In the genomic region with DNA sequence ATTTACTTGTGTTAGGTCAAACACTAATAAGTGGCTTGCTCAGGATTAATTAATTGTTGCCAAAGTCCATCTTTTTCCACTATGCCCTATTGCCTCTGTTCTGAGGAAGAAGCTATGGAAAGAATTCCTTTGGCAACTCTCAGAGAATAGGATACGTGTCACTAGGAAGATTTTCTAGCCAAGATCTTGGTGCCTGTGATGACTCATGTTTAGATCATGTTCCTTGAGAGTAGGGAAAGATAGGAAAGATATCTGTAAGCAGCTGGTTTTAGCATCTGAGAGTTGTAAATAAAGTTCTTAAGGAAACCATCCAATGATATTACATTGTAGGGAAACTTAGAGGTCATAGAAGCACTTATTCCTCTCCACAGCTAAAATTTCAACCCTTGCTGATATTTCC, we compare ENCODE assay signal across 14 cellular contexts. TPM values are rescaled to one million over a fixed set of nuclear protein-coding genes. Genes with fewer than 3 reads are reported as not detected.
DNase-seq lines count a peak whose midpoint lies in the region; ATAC-seq, FAIRE-seq and TF ChIP-seq lines count a peak whose summit lies in the region.
"Had no signal": no experiment of that assay in that cellular context is flagged by ENCODE, and none has a peak within 500 bp of the region (broad histone marks: within the 10 kb centered on the region; RNA-seq: fewer than 3 reads in every experiment).

No MANE protein-coding gene starts in this region.

- peak; percentile 28 for FAIRE-seq in A549 (lab: Jason Lieb, UNC)
- FAIRE-seq: GM12891 had no signal

- in situ Hi-C loops in astrocyte of the cerebellum (cut with HindIII; ENCODE audit: low sequenced_read_pairs): no loop called here

- peak overlapping the region; percentile 67 to 68 for H3K27ac ChIP-seq in A549
- H3K27ac ChIP-seq: prostate gland had no signal

- peaks cover 49% of the 10 kb centered on the region for H3K4me1 Mint-ChIP-seq in HFFc6 (ENCODE audit: low read depth)
- H3K4me1 Mint-ChIP-seq in CD14-positive monocyte: no peaks in the 10 kb centered on the region
- H3K4me1 Mint-ChIP-seq: CD4-positive, CD25-positive, alpha-beta regulatory T cell; immature natural killer cell had no signal

- H3K4me3 ChIP-seq in A549 (no peak overlapping the region), astrocyte of the cerebellum (ENCODE audit: low read depth, low read length) (no peak overlapping the region)
- H3K4me3 ChIP-seq: prostate gland had no signal

- TF ChIP-seq RAD21 in A549 (conservative IDR thresholded peaks at IDR 0.05 in 1 of 2, IDR thresholded peaks at IDR 0.05 in 1 of 2): no peak

- TF ChIP-seq CTCF in A549 (IDR thresholded peaks at IDR 0.05) (no peak), HFFc6 (IDR thresholded peaks at IDR 0.05) (no peak), astrocyte of the cerebellum (IDR thresholded peaks at IDR 0.05; ENCODE audit: low read depth, low read length, missing control alignments) (no peak), CD14-positive monocyte (IDR thresholded peaks at IDR 0.05) (no peak)

- WGBS in A549 (ENCODE audit: missing lambda C conversion rate): 0% methylated on average over 1 of the region's 1 CpG

- DNase-seq in A549 (ENCODE audit: low read depth in 1 of 2, low spot score in 1 of 2): peak; percentile 35 to 71
- DNase-seq in HFFc6: peak; percentile 95
- peak; percentile 78 for DNase-seq in astrocyte of the cerebellum (ENCODE audit: low read depth)
- DNase-seq in inferior parietal cortex (ENCODE audit: extremely low spot score): peak; percentile 39
- no peak for DNase-seq in NCI-H2227 treated with DMSO at 0.1 percent for 48 hours (lab: John Stamatoyannopoulos, UW)
- no peak for DNase-seq in posterior vena cava (ENCODE audit: low spot score)
- DNase-seq in stimulated activated CD4-positive, alpha-beta T cell treated with anti-CD3 and anti-CD28 coated beads, Interleukin-15, amount 100 ng/mL, for 24 hours: no peak
- no peak for DNase-seq in CD14-positive monocyte (ENCODE audit: low spot score)
- DNase-seq: CD4-positive, CD25-positive, alpha-beta regulatory T cell; immature natural killer cell; NCI-H510A had no signal

- POLR2A ChIA-PET in A549 (lab: Yijun Ruan, JAX): no interaction called here

- intact Hi-C loops in posterior vena cava (cut with DNase I): loop anchor here in 1 of 2 donors (10.0 kb wide), 1 partner anchor 59 kb away; no protein-coding TSS in a partner anchor
- intact Hi-C loops in CD14-positive monocyte (cut with micrococcal nuclease): no loop called here

- no peak for TF ChIP-seq POLR2A in A549 (IDR thresholded peaks at IDR 0.05; ENCODE audit: low read length)

- peak; percentile 94 to 95 for ATAC-seq in A549

- H3K4me2 ChIP-seq in A549: peak overlapping the region; percentile 55

- peaks cover 9% of the 10 kb centered on the region for H3K9me3 Mint-ChIP-seq in HFFc6
- no peaks in the 10 kb centered on the region for H3K9me3 Mint-ChIP-seq in CD14-positive monocyte
- H3K9me3 Mint-ChIP-seq: CD4-positive, CD25-positive, alpha-beta regulatory T cell had no signal

- H3K27me3 Mint-ChIP-seq in HFFc6 (ENCODE audit: insufficient read depth): peaks cover 2% of the 10 kb centered on the region; the same call in 1 of the 2 replicates
- peaks cover 7 to 24% (median 23%) of the 10 kb centered on the region in 3 donors for H3K27me3 Mint-ChIP-seq in CD14-positive monocyte (ENCODE audit: low read depth in 3 of 3)

- H3K36me3 Mint-ChIP-seq in HFFc6 (ENCODE audit: low read depth): peaks cover 8% of the 10 kb centered on the region
- no peaks in the 10 kb centered on the region for H3K36me3 Mint-ChIP-seq in CD14-positive monocyte
- H3K36me3 Mint-ChIP-seq: CD4-positive, CD25-positive, alpha-beta regulatory T cell; immature natural killer cell had no signal

- H3K4me1 ChIP-seq in A549: peaks cover 25% of the 10 kb centered on the region
- H3K4me1 ChIP-seq: prostate gland had no signal

- H3K27ac Mint-ChIP-seq in HFFc6 (peak overlapping the region; percentile 93), CD14-positive monocyte (no peak overlapping the region)
- H3K27ac Mint-ChIP-seq: CD4-positive, CD25-positive, alpha-beta regulatory T cell; immature natural killer cell had no signal

- CTCF ChIA-PET in A549 (lab: Yijun Ruan, JAX): interaction anchor here (2.9 kb wide), 1 partner anchor 75 kb away, joined by 10 read pairs; no protein-coding TSS in a partner anchor

- H3K9me3 ChIP-seq in A549: no peaks in the 10 kb centered on the region; the same call in 2 of the 3 replicates
- H3K9me3 ChIP-seq: prostate gland had no signal

- TF ChIP-seq EP300 in A549 (IDR thresholded peaks at IDR 0.05): no peak

- H3K4me3 Mint-ChIP-seq in HFFc6 (no peak overlapping the region), CD14-positive monocyte (no peak overlapping the region)
- H3K4me3 Mint-ChIP-seq: CD4-positive, CD25-positive, alpha-beta regulatory T cell; immature natural killer cell had no signal

TF ChIP-seq in A549, 52 proteins besides CTCF, POLR2A, EP300 and RAD21:
- TF ChIP-seq MAZ (IDR thresholded peaks at IDR 0.05; ENCODE audit: borderline replicate concordance, low read depth, low read length) (no peak), GATA3 (IDR thresholded peaks at IDR 0.05; ENCODE audit: borderline replicate concordance) (peak; percentile 87; the same call in 1 of the 2 replicates), JUNB (IDR thresholded peaks at IDR 0.05) (peak; percentile 80), MAX (IDR thresholded peaks at IDR 0.05) (0 out of 2 replicates have a peak, but pooled peaks have one; percentile 23), KDM5A (IDR thresholded peaks at IDR 0.05) (no peak), RCOR1 (IDR thresholded peaks at IDR 0.05; ENCODE audit: low read depth, low read length) (no peak), FOSL2 (IDR thresholded peaks at IDR 0.05) (peak; percentile 83), FOSL2 (CRISPR knock-in tag; IDR thresholded peaks at IDR 0.05) (peak; percentile 93), HEYL (CRISPR knock-in tag; IDR thresholded peaks at IDR 0.05) (no peak), CHD4 (IDR thresholded peaks at IDR 0.05; ENCODE audit: borderline replicate concordance) (no peak), POLR2AphosphoS2 (conservative IDR thresholded peaks at IDR 0.05; ENCODE audit: low read length) (no peak), NPAS2 (CRISPR knock-in tag; IDR thresholded peaks at IDR 0.05; ENCODE audit: borderline replicate concordance) (no peak), SMC3 (IDR thresholded peaks at IDR 0.05) (no peak), CBX2 (IDR thresholded peaks at IDR 0.05; ENCODE audit: borderline replicate concordance, low read depth) (no peak), RFX5 (IDR thresholded peaks at IDR 0.05) (no peak), FOSB (CRISPR knock-in tag; IDR thresholded peaks at IDR 0.05) (no peak), RARB (CRISPR knock-in tag; IDR thresholded peaks at IDR 0.05) (no peak), ZFP36 (IDR thresholded peaks at IDR 0.05; ENCODE audit: borderline replicate concordance, partially characterized antibody) (no peak)
- TF ChIP-seq, protein P1, sequence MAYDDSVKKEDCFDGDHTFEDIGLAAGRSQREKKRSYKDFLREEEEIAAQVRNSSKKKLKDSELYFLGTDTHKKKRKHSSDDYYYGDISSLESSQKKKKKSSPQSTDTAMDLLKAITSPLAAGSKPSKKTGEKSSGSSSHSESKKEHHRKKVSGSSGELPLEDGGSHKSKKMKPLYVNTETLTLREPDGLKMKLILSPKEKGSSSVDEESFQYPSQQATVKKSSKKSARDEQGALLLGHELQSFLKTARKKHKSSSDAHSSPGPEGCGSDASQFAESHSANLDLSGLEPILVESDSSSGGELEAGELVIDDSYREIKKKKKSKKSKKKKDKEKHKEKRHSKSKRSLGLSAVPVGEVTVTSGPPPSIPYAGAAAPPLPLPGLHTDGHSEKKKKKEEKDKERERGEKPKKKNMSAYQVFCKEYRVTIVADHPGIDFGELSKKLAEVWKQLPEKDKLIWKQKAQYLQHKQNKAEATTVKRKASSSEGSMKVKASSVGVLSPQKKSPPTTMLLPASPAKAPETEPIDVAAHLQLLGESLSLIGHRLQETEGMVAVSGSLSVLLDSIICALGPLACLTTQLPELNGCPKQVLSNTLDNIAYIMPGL (CRISPR knock-in tag; IDR thresholded peaks at IDR 0.05; ENCODE audit: borderline replicate concordance): no peak
- TF ChIP-seq, protein P2, sequence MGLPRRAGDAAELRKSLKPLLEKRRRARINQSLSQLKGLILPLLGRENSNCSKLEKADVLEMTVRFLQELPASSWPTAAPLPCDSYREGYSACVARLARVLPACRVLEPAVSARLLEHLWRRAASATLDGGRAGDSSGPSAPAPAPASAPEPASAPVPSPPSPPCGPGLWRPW (IDR thresholded peaks at IDR 0.05): no peak

RNA-seq across cellular contexts. Expression of gene SLN, which starts 15.7 kb away (rescaled TPM):
- 2.0 and 2.2 TPM in 2 replicates for polyA plus RNA-seq in A549 (2011; rRNA removed)
- 1.1 and 1.3 TPM in 2 replicates for polyA plus RNA-seq in A549 (2012; cell fraction: cytosol; rRNA removed)
- 0.65 and 1.7 TPM in 2 replicates for polyA plus RNA-seq in A549 (2012; cell fraction: nucleus; rRNA removed)
- 0.72 to 1.3 TPM (median 1.2 TPM) in 3 replicates for polyA plus RNA-seq in A549 (2017; fragmentation: RNase III; extraction: RNeasy Plus Mini Kit Qiagen cat#74134 plus additional on column Dnase treatment)
- 1.3 and 2.1 TPM in 2 replicates for polyA minus RNA-seq in A549 (2011; rRNA and poly(A)+ RNA removed)
- total RNA-seq in HFFc6 (2021; fragmentation: NEBNext Ultra II Directional; extraction: Animal tissue kit (Norgen Biotek cat#: 25700)): not detected
- total RNA-seq in posterior vena cava: 100 to 1,000 TPM; 159 to 475 TPM
- not detected for polyA plus RNA-seq in CD14-positive monocyte
- total RNA-seq: CD4-positive, CD25-positive, alpha-beta regulatory T cell; T-helper 2 cell treated with Interferon-gamma antibody and Interleukin-4, amounts not matched to agents 100 ng/mL and 5 ng/mL, for 36 hours had no signal
- polyA plus RNA-seq: CD4-positive, CD25-positive, alpha-beta regulatory T cell; immature natural killer cell had no signal

Comparison
In these comparisons a context has a peak if more than half of its experiments do, and no peak if none do; other contexts are left out.
1. DNase-seq: peak in A549 (2 of 2), HFFc6 (single experiment), astrocyte of the cerebellum (single experiment) and inferior parietal cortex (single experiment); none in NCI-H2227 treated with DMSO at 0.1 percent for 48 hours (single experiment), posterior vena cava (single experiment), stimulated activated CD4-positive, alpha-beta T cell treated with anti-CD3 and anti-CD28 coated beads, Interleukin-15, amount 100 ng/mL, for 24 hours (single experiment) and CD14-positive monocyte (single experiment).
2. RNA of gene SLN, which starts 15.7 kb away (total RNA-seq): 159 to 475 TPM in posterior vena cava; not detected in HFFc6; every median in the first group is over 100 times any median in the second.